In the genomic region with DNA sequence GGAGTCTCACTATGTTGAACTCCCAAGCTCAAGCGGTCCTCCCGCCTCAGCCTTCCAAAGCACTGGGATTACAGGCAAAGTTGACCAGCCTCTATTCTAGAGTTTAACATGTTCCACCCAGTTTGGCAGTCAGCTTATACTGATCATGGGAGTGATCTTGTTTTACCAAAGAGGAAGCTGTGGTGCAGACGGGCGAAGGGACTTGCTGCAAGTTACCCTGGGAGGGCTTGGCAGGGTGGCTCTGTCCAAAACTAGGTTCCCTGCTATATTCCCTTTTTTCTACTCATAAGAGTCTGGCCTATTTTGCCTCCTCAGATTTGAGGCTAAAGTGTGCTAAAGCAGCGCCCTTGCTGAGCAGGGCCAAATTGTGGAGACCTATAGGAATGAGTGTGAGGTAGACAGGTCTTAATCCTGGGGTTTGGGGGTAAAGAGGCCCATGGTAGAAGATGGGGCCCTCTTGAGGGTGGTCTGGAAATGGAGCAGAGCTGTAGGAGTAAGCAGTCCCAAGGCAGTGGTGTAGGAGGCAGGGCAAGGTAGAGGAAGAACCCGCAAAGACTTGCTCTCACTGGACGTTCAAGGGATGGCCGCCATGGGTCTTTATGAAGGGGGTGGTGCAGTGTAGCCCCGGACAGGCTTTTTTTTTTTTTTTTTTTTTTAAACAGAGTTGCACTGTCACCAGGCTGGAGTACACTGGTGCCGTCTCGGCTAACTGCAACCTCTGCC, we compare ENCODE assay signal across 9 cellular contexts. TPM values are rescaled to one million over a fixed set of nuclear protein-coding genes. Genes with fewer than 3 reads are reported as not detected.
DNase-seq lines count a peak whose midpoint lies in the region; ATAC-seq and TF ChIP-seq lines count a peak whose summit lies in the region.
"Had no signal": no experiment of that assay in that cellular context is flagged by ENCODE, and none has a peak within 500 bp of the region (broad histone marks: within the 10 kb centered on the region; RNA-seq: fewer than 3 reads in every experiment).

No MANE protein-coding gene starts in this region.

- no peaks in the 10 kb centered on the region for H3K27me3 ChIP-seq in CD8-positive, alpha-beta T cell (ENCODE audit: insufficient read depth, low read length)
- H3K27me3 ChIP-seq: neutrophil had no signal

- CTCF ChIA-PET in CD8-positive, alpha-beta T cell (lab: Charles Lee), result interaction anchor here (0.6 to 3.7 kb wide), 12 partner anchors 8 to 96 kb away, joined by 3 to 29 read pairs (median 4); a partner anchor contains a TSS

- peak overlapping the region; percentile 22 for H3K4me3 Mint-ChIP-seq in CD8-positive, alpha-beta T cell
- peak overlapping the region; percentile 82 for H3K4me3 Mint-ChIP-seq in endothelial cell (ENCODE audit: unreplicated experiment)

- H3K27ac ChIP-seq in CD8-positive, alpha-beta T cell (ENCODE audit: low read depth, low read length), result no peak overlapping the region
- H3K27ac ChIP-seq: neutrophil had no signal

- H3K27ac Mint-ChIP-seq in CD8-positive, alpha-beta T cell, result peak overlapping the region; percentile 80
- H3K27ac Mint-ChIP-seq in endothelial cell (ENCODE audit: unreplicated experiment), result peak overlapping the region; percentile 68

- POLR2A ChIA-PET in CD8-positive, alpha-beta T cell (lab: Charles Lee), result interaction anchor here (0.7 to 2.3 kb wide), 5 partner anchors 8 to 48 kb away, joined by 3 to 13 read pairs (median 5); no protein-coding TSS in a partner anchor

- peaks cover 71% of the 10 kb centered on the region for H3K4me1 ChIP-seq in CD8-positive, alpha-beta T cell (ENCODE audit: insufficient read depth, low read length)

- no peaks in the 10 kb centered on the region for H3K9me3 Mint-ChIP-seq in CD8-positive, alpha-beta T cell
- H3K9me3 Mint-ChIP-seq in endothelial cell (ENCODE audit: unreplicated experiment), result no peaks in the 10 kb centered on the region

- H3K36me3 ChIP-seq in CD8-positive, alpha-beta T cell (ENCODE audit: insufficient read depth, low read length), result peaks cover 46% of the 10 kb centered on the region

- intact Hi-C loops in CD8-positive, alpha-beta T cell (cut with DNase I, micrococcal nuclease), result no loop called here

- no peaks in the 10 kb centered on the region for H3K27me3 Mint-ChIP-seq in CD8-positive, alpha-beta T cell (ENCODE audit: low read depth)
- peaks cover 25% of the 10 kb centered on the region for H3K27me3 Mint-ChIP-seq in endothelial cell (ENCODE audit: unreplicated experiment)

- no peak for ATAC-seq in CD8-positive, alpha-beta T cell

- no peak for DNase-seq in CD8-positive, alpha-beta T cell
- DNase-seq in MV-4-11 (lab: John Stamatoyannopoulos, UW) (peak; percentile 82), endothelial cell (ENCODE audit: low spot score) (no peak), NCI-H226 (no peak), iPS-NIHi7 (ENCODE audit: extremely low spot score) (no peak)
- DNase-seq in effector CD8-positive, alpha-beta T cell (lab: John Stamatoyannopoulos, UW), result no peak
- DNase-seq: GDM1, NCI-H1092 treated with DMSO at 0.1 percent for 48 hours had no signal

- TF ChIP-seq CTCF in CD8-positive, alpha-beta T cell (IDR thresholded peaks at IDR 0.05), result no peak
- TF ChIP-seq CTCF in endothelial cell (IDR thresholded peaks at IDR 0.05; ENCODE audit: unreplicated experiment), result no peak

- no peaks in the 10 kb centered on the region for H3K9me3 ChIP-seq in CD8-positive, alpha-beta T cell (ENCODE audit: low read length)
- H3K9me3 ChIP-seq: neutrophil had no signal

- no peak overlapping the region for H3K4me3 ChIP-seq in CD8-positive, alpha-beta T cell (ENCODE audit: low read depth, low read length)

- H3K4me1 Mint-ChIP-seq in CD8-positive, alpha-beta T cell (ENCODE audit: low read depth), result peaks cover 68% of the 10 kb centered on the region
- H3K4me1 Mint-ChIP-seq in endothelial cell (ENCODE audit: unreplicated experiment), result peaks cover 44% of the 10 kb centered on the region

- H3K36me3 Mint-ChIP-seq in CD8-positive, alpha-beta T cell, result peaks cover 65% of the 10 kb centered on the region
- H3K36me3 Mint-ChIP-seq in endothelial cell (ENCODE audit: low read depth, unreplicated experiment), result peaks cover 56% of the 10 kb centered on the region

RNA-seq across cellular contexts. Expression of a gene that starts 3.3 kb away (rescaled TPM):
- 1,000 to 10,000 TPM; 3,663 to 3,781 TPM for total RNA-seq in CD8-positive, alpha-beta T cell
- total RNA-seq in endothelial cell (ENCODE audit: unreplicated experiment), result 3,886 TPM

RNA-seq across cellular contexts. Expression of a gene that starts 13.7 kb away (rescaled TPM):
- 10 to 100 TPM; 19.5 to 19.6 TPM for total RNA-seq in CD8-positive, alpha-beta T cell
- total RNA-seq in endothelial cell (ENCODE audit: unreplicated experiment), result 1.1 TPM

RNA-seq across cellular contexts. Expression of a gene that starts 18.5 kb away (rescaled TPM):
- total RNA-seq in CD8-positive, alpha-beta T cell, result not detected
- not detected for total RNA-seq in endothelial cell (ENCODE audit: unreplicated experiment)

RNA-seq across cellular contexts. Expression of a gene that starts 18.9 kb away (rescaled TPM):
- total RNA-seq in CD8-positive, alpha-beta T cell, result not detected
- total RNA-seq in endothelial cell (ENCODE audit: unreplicated experiment), result not detected

RNA-seq across cellular contexts. Expression of a gene that starts 19.6 kb away (rescaled TPM):
- 1,000 to 10,000 TPM; 1,125 to 1,160 TPM for total RNA-seq in CD8-positive, alpha-beta T cell
- total RNA-seq in endothelial cell (ENCODE audit: unreplicated experiment), result 113 TPM
